8 cellular contexts compared by ENCODE assay signal in genomic region chr12:131895640-131896079, GRCh38. TPM values are rescaled to one million over a fixed set of nuclear protein-coding genes. Genes with fewer than 3 reads are reported as not detected.
DNase-seq lines count a peak whose midpoint lies in the region; ATAC-seq and TF ChIP-seq lines count a peak whose summit lies in the region.

No MANE protein-coding gene starts in this region.

- H3K27ac ChIP-seq in left lung (peak overlapping the region; percentile 92 to 93), thymus (ENCODE audit: low read depth) (peak overlapping the region; percentile 89)

- H3K27me3 Mint-ChIP-seq in activated naive CD8-positive, alpha-beta T cell treated with anti-CD3 and anti-CD28 coated beads, Interleukin-2, amount 50 U/mL, for 24 hours, result no peaks in the 10 kb centered on the region

- WGBS in thymus, result 2% methylated on average over 12 of the region's 12 CpGs

- DNase-seq in activated naive CD8-positive, alpha-beta T cell treated with anti-CD3 and anti-CD28 coated beads, Interleukin-2, amount 50 U/mL, for 24 hours, result no peak
- DNase-seq in left lung, result no peak
- no peak for DNase-seq in hepatic stellate cell (ENCODE audit: low spot score)
- no peak for DNase-seq in DMS114 treated with DMSO at 0.1 percent for 48 hours (lab: John Stamatoyannopoulos, UW; ENCODE audit: unreplicated experiment)
- no peak for DNase-seq in GDM1 (lab: John Stamatoyannopoulos, UW)

- H3K36me3 Mint-ChIP-seq in activated naive CD8-positive, alpha-beta T cell treated with anti-CD3 and anti-CD28 coated beads, Interleukin-2, amount 50 U/mL, for 24 hours (ENCODE audit: low read depth), result no peaks in the 10 kb centered on the region

- H3K4me3 ChIP-seq in left lung (peak overlapping the region; percentile 62 to 63), thymus (ENCODE audit: low read length) (peak overlapping the region; percentile 93)

- peaks cover 10% of the 10 kb centered on the region for H3K4me1 Mint-ChIP-seq in activated naive CD8-positive, alpha-beta T cell treated with anti-CD3 and anti-CD28 coated beads, Interleukin-2, amount 50 U/mL, for 24 hours

- peaks cover 7 to 39% of the 10 kb centered on the region in 2 donors for H3K4me1 ChIP-seq in left lung
- H3K4me1 ChIP-seq in thymus (ENCODE audit: control insufficient read depth, insufficient read depth, low read length), result peaks cover 24% of the 10 kb centered on the region

- ATAC-seq in GM19035 (IDR thresholded peaks at IDR 0.05; ENCODE audit: unreplicated experiment) (peak; percentile 18), HG03175 (IDR thresholded peaks at IDR 0.05; ENCODE audit: unreplicated experiment) (peak; percentile 12), left lung (no peak)
- peak; percentile 17 for ATAC-seq in activated naive CD8-positive, alpha-beta T cell treated with anti-CD3 and anti-CD28 coated beads, Interleukin-2, amount 50 U/mL, for 24 hours

- peak overlapping the region; percentile 68 for H3K27ac Mint-ChIP-seq in activated naive CD8-positive, alpha-beta T cell treated with anti-CD3 and anti-CD28 coated beads, Interleukin-2, amount 50 U/mL, for 24 hours

- H3K9me3 ChIP-seq in left lung (no peaks in the 10 kb centered on the region), thymus (ENCODE audit: control insufficient read depth) (peaks cover 2% of the 10 kb centered on the region)

- H3K36me3 ChIP-seq in left lung, result no peaks in the 10 kb centered on the region
- peaks cover 5% of the 10 kb centered on the region for H3K36me3 ChIP-seq in thymus (ENCODE audit: control insufficient read depth, insufficient read depth)

- H3K9me3 Mint-ChIP-seq in activated naive CD8-positive, alpha-beta T cell treated with anti-CD3 and anti-CD28 coated beads, Interleukin-2, amount 50 U/mL, for 24 hours, result no peaks in the 10 kb centered on the region

- peak overlapping the region; percentile 79 for H3K4me3 Mint-ChIP-seq in activated naive CD8-positive, alpha-beta T cell treated with anti-CD3 and anti-CD28 coated beads, Interleukin-2, amount 50 U/mL, for 24 hours

- no peaks in the 10 kb centered on the region for H3K27me3 ChIP-seq in left lung
- no peaks in the 10 kb centered on the region for H3K27me3 ChIP-seq in thymus (ENCODE audit: control insufficient read depth, insufficient read depth)

- no peak for TF ChIP-seq CTCF in left lung (IDR thresholded peaks at IDR 0.05)

- intact Hi-C loops in left lung (cut with DNase I), result no loop called here

RNA-seq across cellular contexts. Expression of gene ULK1, which starts 1.2 kb away (rescaled TPM):
- total RNA-seq in left lung, result 10 to 100 TPM; 21.6 to 30.0 TPM
- polyA plus RNA-seq in thymus, result 39.2 TPM

RNA-seq across cellular contexts. Expression of gene PUS1, which starts 33.4 kb away (rescaled TPM):
- 10 to 100 TPM; 16.3 to 30.1 TPM for total RNA-seq in left lung
- polyA plus RNA-seq in thymus, result 30.0 TPM

RNA-seq across cellular contexts. Expression of gene EP400, which starts 54.1 kb away (rescaled TPM):
- 10 to 100 TPM; 33.5 to 41.7 TPM for total RNA-seq in left lung
- 28.9 TPM for polyA plus RNA-seq in thymus
